In the genomic region with DNA sequence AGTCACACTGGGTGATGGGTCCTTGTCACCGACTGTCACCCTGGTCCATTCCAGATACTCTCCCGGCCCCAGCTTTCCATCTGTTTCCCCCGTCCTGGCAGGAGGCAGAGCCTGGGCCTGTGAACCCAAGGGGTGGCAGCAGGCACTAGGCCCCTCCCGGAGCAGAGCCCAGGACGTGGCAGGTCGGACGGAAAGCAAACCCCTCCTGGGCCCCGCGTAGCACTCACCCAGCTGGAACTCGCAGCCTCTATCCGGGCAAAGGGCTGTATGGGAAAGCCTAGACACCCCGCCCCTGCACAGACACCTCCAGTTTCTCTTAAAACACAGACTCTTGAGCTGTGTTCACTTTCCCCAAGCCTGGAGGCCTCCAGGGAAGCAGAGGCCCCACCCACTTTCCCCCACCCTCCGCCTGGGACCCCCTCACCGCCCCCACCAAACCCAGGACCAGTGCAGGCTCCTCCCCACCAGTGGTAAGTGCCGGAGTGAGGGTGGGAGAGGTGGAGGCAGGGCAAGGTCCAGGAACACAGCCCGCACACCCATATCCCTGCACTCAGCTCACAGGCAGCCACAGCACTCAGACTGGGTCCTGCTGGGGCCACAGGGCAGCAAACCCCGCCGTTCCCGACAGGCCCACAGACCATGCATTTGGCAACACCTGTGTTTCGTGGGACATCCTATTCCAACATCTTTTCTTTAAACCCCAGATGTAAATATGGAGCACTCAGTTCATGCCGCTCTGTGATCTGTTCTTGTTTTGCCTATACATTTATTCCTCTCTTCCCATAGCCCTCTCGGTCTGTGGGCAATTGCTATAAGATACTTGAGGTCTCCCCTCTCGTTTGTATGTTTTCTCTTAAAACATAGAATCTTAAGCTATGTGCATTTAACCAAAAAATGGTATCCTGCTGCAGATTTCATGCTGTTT, we compare ENCODE assay signal across 12 cellular contexts.
DNase-seq lines count a peak whose midpoint lies in the region; ATAC-seq and TF ChIP-seq lines count a peak whose summit lies in the region.
"Had no signal": no experiment of that assay in that cellular context is flagged by ENCODE, and none has a peak within 500 bp of the region (broad histone marks: within the 10 kb centered on the region; RNA-seq: fewer than 3 reads in every experiment).

No MANE protein-coding gene starts in this region.

- peak; percentile 60 for ATAC-seq in activated CD8-positive, alpha-beta T cell treated with anti-CD3 and anti-CD28 coated beads for 36 hours
- ATAC-seq in left lung (no peak), GM18861 (IDR thresholded peaks at IDR 0.05; ENCODE audit: unreplicated experiment) (no peak)

- POLR2A ChIA-PET in MCF 10A (lab: Yijun Ruan, JAX) = no interaction called here
- POLR2A ChIA-PET in activated CD8-positive, alpha-beta T cell treated with anti-CD3 and anti-CD28 coated beads for 36 hours (lab: Charles Lee) = interaction anchor here (0.6 to 9.5 kb wide), 10 partner anchors 9 to 214 kb away, joined by 3 to 116 read pairs (median 3); partner anchors contain the start of gene SUN1

- TF ChIP-seq EP300 in suprapubic skin (IDR thresholded peaks at IDR 0.05) = no peak

- H3K27me3 ChIP-seq in breast epithelium (no peaks in the 10 kb centered on the region), left lung (no peaks in the 10 kb centered on the region), suprapubic skin (no peaks in the 10 kb centered on the region)
- H3K27me3 ChIP-seq: tibial nerve had no signal

- peaks cover 10% of the 10 kb centered on the region for H3K9me3 Mint-ChIP-seq in MCF 10A (ENCODE audit: unreplicated experiment)
- H3K9me3 Mint-ChIP-seq in activated CD8-positive, alpha-beta T cell treated with anti-CD3 and anti-CD28 coated beads for 36 hours = peaks cover 29% of the 10 kb centered on the region

- 96% methylated on average over 16 of the region's 23 CpGs for WGBS in suprapubic skin

- peak overlapping the region; percentile 17 to 29 for H3K27ac ChIP-seq in breast epithelium
- peak overlapping the region; percentile 44 to 76 for H3K27ac ChIP-seq in left lung
- H3K27ac ChIP-seq in suprapubic skin = peak overlapping the region; percentile 45

- H3K9me3 ChIP-seq in breast epithelium (peaks cover 11 to 13% of the 10 kb centered on the region in 2 donors), left lung (peaks cover 0 to 24% of the 10 kb centered on the region in 2 donors), suprapubic skin (no peaks in the 10 kb centered on the region)

- TF ChIP-seq POLR2A in breast epithelium (IDR thresholded peaks at IDR 0.05) (no peak), suprapubic skin (IDR thresholded peaks at IDR 0.05) (no peak)

- intact Hi-C loops in breast epithelium (cut with DNase I; ENCODE audit: low total_unique reads) = no loop called here
- intact Hi-C loops in MCF 10A (cut with micrococcal nuclease) = no loop called here
- intact Hi-C loops in activated CD8-positive, alpha-beta T cell treated with anti-CD3 and anti-CD28 coated beads for 36 hours (cut with micrococcal nuclease) = loop anchor here (5.0 kb wide), 1 partner anchor 109 kb away; the partner anchor contains the start of genes DNAAF5 and PRKAR1B
- intact Hi-C loops in left lung (cut with DNase I) = no loop called here

- peaks cover 8% of the 10 kb centered on the region for H3K4me1 Mint-ChIP-seq in MCF 10A (ENCODE audit: insufficient read depth, unreplicated experiment)
- peaks cover 56% of the 10 kb centered on the region for H3K4me1 Mint-ChIP-seq in activated CD8-positive, alpha-beta T cell treated with anti-CD3 and anti-CD28 coated beads for 36 hours (ENCODE audit: low read depth)

- no peaks in the 10 kb centered on the region for H3K27me3 Mint-ChIP-seq in MCF 10A (ENCODE audit: insufficient read depth, unreplicated experiment)
- no peaks in the 10 kb centered on the region for H3K27me3 Mint-ChIP-seq in activated CD8-positive, alpha-beta T cell treated with anti-CD3 and anti-CD28 coated beads for 36 hours

- no peak overlapping the region for H3K4me3 ChIP-seq in breast epithelium
- no peak overlapping the region for H3K4me3 ChIP-seq in left lung
- no peak overlapping the region for H3K4me3 ChIP-seq in suprapubic skin

- peaks cover 7% of the 10 kb centered on the region for H3K36me3 Mint-ChIP-seq in MCF 10A (ENCODE audit: insufficient read depth, unreplicated experiment)
- H3K36me3 Mint-ChIP-seq in activated CD8-positive, alpha-beta T cell treated with anti-CD3 and anti-CD28 coated beads for 36 hours (ENCODE audit: low read depth) = peaks cover 74% of the 10 kb centered on the region

- CTCF ChIA-PET in MCF 10A (lab: Yijun Ruan, JAX) = interaction anchor here (0.5 to 0.7 kb wide), 4 partner anchors 291 to 407 kb away, joined by 3 to 4 read pairs (median 3); no protein-coding TSS in a partner anchor
- CTCF ChIA-PET in activated CD8-positive, alpha-beta T cell treated with anti-CD3 and anti-CD28 coated beads for 36 hours (lab: Charles Lee) = interaction anchor here (0.8 to 2.0 kb wide), 5 partner anchors 8 to 32 kb away, joined by 3 to 10 read pairs (median 3); no protein-coding TSS in a partner anchor

- no peaks in the 10 kb centered on the region for H3K36me3 ChIP-seq in breast epithelium
- no peaks in the 10 kb centered on the region for H3K36me3 ChIP-seq in left lung
- no peaks in the 10 kb centered on the region for H3K36me3 ChIP-seq in suprapubic skin
- H3K36me3 ChIP-seq: tibial nerve had no signal

- H3K4me1 ChIP-seq in breast epithelium = no peaks in the 10 kb centered on the region
- peaks cover 8 to 24% of the 10 kb centered on the region in 2 donors for H3K4me1 ChIP-seq in left lung
- H3K4me1 ChIP-seq in suprapubic skin = peaks cover 13% of the 10 kb centered on the region
- H3K4me1 ChIP-seq: tibial nerve had no signal

- BruUV-seq in MCF 10A (replicated peaks; lab: Mats Ljungman, UMichigan) = no TSS peak

- no peak for TF ChIP-seq CTCF in breast epithelium (IDR thresholded peaks at IDR 0.05)
- no peak for TF ChIP-seq CTCF in MCF 10A (IDR thresholded peaks at IDR 0.05; ENCODE audit: unreplicated experiment)
- TF ChIP-seq CTCF in activated CD8-positive, alpha-beta T cell treated with anti-CD3 and anti-CD28 coated beads for 36 hours (IDR thresholded peaks at IDR 0.05) = no peak
- no peak for TF ChIP-seq CTCF in left lung (IDR thresholded peaks at IDR 0.05)
- no peak for TF ChIP-seq CTCF in suprapubic skin (IDR thresholded peaks at IDR 0.05)

- no peak overlapping the region for H3K27ac Mint-ChIP-seq in MCF 10A (ENCODE audit: low read depth, unreplicated experiment)
- peak overlapping the region; percentile 100 for H3K27ac Mint-ChIP-seq in activated CD8-positive, alpha-beta T cell treated with anti-CD3 and anti-CD28 coated beads for 36 hours
- H3K27ac Mint-ChIP-seq: endodermal cell had no signal

- DNase-seq in breast epithelium (ENCODE audit: low spot score in 2 of 2) (no peak), MCF 10A (ENCODE audit: unreplicated experiment) (no peak), left lung (peak in 1 of 2 donors; percentile 60), suprapubic skin (ENCODE audit: low spot score in 2 of 2) (no peak), epidermal melanocyte (ENCODE audit: insufficient read length, low spot score) (no peak), C1 segment of cervical spinal cord (lab: John Stamatoyannopoulos, UW) (no peak)
- peak; percentile 75 for DNase-seq in activated CD8-positive, alpha-beta T cell treated with anti-CD3 and anti-CD28 coated beads for 36 hours
- DNase-seq: anterior cingulate cortex, NCI-H510A treated with DMSO at 0.1 percent for 48 hours had no signal

- no peak overlapping the region for H3K4me3 Mint-ChIP-seq in MCF 10A (ENCODE audit: unreplicated experiment)
- H3K4me3 Mint-ChIP-seq in activated CD8-positive, alpha-beta T cell treated with anti-CD3 and anti-CD28 coated beads for 36 hours = peak overlapping the region; percentile 89
- H3K4me3 Mint-ChIP-seq: endodermal cell had no signal
